ENCODE assay signal across 9 cellular contexts in genomic region chr10:3486346-3487065, GRCh38.
DNase-seq lines count a peak whose midpoint lies in the region; FAIRE-seq and TF ChIP-seq lines count a peak whose summit lies in the region.
"Had no signal": no experiment of that assay in that cellular context is flagged by ENCODE, and none has a peak within 500 bp of the region (broad histone marks: within the 10 kb centered on the region; RNA-seq: fewer than 3 reads in every experiment).

No MANE protein-coding gene starts in this region.

- no peaks in the 10 kb centered on the region for H3K9me3 ChIP-seq in colonic mucosa
- H3K9me3 ChIP-seq in mesodermal cell (ENCODE audit: control insufficient read depth, low read length) = no peaks in the 10 kb centered on the region
- H3K9me3 ChIP-seq: tibial artery had no signal

- H3K27me3 ChIP-seq in colonic mucosa = no peaks in the 10 kb centered on the region
- H3K27me3 ChIP-seq: tibial artery had no signal

- WGBS in mesodermal cell (ENCODE audit: insufficient coverage in 2 of 2), 2 experiments = 75 to 79% methylated on average over 6 to 8 of the region's 12 CpGs

- H3K4me1 ChIP-seq in colonic mucosa (no peaks in the 10 kb centered on the region), mesodermal cell (ENCODE audit: control insufficient read depth, insufficient read depth, low read length, poor library complexity, severe bottlenecking) (peaks cover 35% of the 10 kb centered on the region)

- H3K36me3 ChIP-seq in colonic mucosa (no peaks in the 10 kb centered on the region), mesodermal cell (ENCODE audit: control insufficient read depth, insufficient read depth, low read length) (no peaks in the 10 kb centered on the region)
- H3K36me3 ChIP-seq: tibial artery had no signal

- in situ Hi-C loops in Caki2 (cut with HindIII; ENCODE audit: low pct_unique_long_range_greater_than_20kb, low sequenced_read_pairs) = no loop called here

- no peak for FAIRE-seq in HTR-8/SVneo (lab: Jason Lieb, UNC)

- TF ChIP-seq CTCF in colonic mucosa (IDR thresholded peaks at IDR 0.05) (no peak), GM20000 (IDR thresholded peaks at IDR 0.05; ENCODE audit: extremely low read depth, missing control alignments) (no peak)

- H3K27ac ChIP-seq in colonic mucosa (no peak overlapping the region), mesodermal cell (ENCODE audit: low read depth, low read length, severe bottlenecking) (peak overlapping the region; percentile 45)
- H3K27ac ChIP-seq: tibial artery had no signal

- H3K4me3 ChIP-seq in colonic mucosa (no peak overlapping the region), mesodermal cell (ENCODE audit: extremely low read depth, insufficient read depth, low read length, poor library complexity, severe bottlenecking) (no peak overlapping the region)
- H3K4me3 ChIP-seq: tibial artery had no signal

- H3K9ac ChIP-seq in colonic mucosa (ENCODE audit: low read depth in 2 of 2, low read length in 2 of 2) = peak overlapping the region in 1 of 2 donors; percentile 29

- DNase-seq in Caki2 (ENCODE audit: low read depth) (peak; percentile 93), NCI-H2227 (lab: John Stamatoyannopoulos, UW; ENCODE audit: unreplicated experiment) (peak; percentile 80), colonic mucosa (peak; percentile 93), HTR-8/SVneo (ENCODE audit: insufficient read length, low spot score) (no peak), GM20000 (ENCODE audit: low spot score) (no peak), NCI-H1436 treated with DMSO at 0.1 percent for 48 hours (lab: John Stamatoyannopoulos, UW) (no peak), NCI-H1694 (lab: John Stamatoyannopoulos, UW) (no peak)
- DNase-seq: tibial artery had no signal

- intact Hi-C loops in colonic mucosa (cut with DNase I) = no loop called here

Comparison
In these comparisons a context has a peak if more than half of its experiments do, and no peak if none do; other contexts are left out.
1. DNase-seq: peak in Caki2 (single experiment), NCI-H2227 (single experiment) and colonic mucosa (single experiment); none in HTR-8/SVneo (single experiment), GM20000 (single experiment), NCI-H1436 treated with DMSO at 0.1 percent for 48 hours (single experiment) and NCI-H1694 (single experiment).